2 cellular contexts compared by ENCODE assay signal in the genomic region with DNA sequence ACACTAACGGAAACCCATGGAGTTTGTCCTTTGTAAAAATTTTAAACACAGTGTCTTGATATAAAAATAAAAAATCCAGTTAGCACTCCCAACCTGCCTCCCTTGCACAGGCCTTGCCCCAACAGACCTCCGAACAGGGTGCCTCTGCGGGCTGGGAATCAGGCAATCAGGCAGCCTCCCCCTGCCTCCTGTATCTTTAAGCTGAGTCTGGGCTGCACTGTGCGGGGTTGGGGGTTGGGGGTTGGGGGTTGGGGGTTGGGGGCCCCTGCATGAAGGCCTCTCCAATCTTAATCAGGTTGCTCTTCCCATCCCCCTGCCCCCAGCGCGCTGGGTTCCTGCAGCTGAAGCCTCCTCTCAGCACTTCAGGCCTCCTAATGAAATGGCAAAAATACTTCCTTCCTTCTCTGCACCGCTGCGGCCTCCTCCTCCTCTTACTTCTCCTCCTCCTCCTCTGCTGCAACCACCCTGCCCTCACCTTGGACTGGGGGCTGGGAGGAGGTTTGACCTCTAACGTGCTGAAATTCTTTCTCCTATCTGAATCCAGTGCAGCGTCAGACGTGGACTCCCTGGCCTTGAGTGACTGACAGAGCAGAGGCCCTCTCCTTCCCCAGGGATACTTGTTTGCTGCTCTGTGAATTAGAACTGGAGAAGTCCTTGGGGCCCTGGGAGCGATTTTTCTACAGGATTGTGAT.
TF ChIP-seq lines count a peak whose summit lies in the region.

No MANE protein-coding gene starts in this region.

TF ChIP-seq in GM23338, 12 proteins besides CTCF, POLR2A, EP300 and RAD21 (continues in another document):
- TF ChIP-seq ZNF114 (CRISPR knock-in tag; IDR thresholded peaks at IDR 0.05) = no peak
- no peak for TF ChIP-seq JUNB (IDR thresholded peaks at IDR 0.05; ENCODE audit: unreplicated experiment)
- TF ChIP-seq ZNF331 (CRISPR knock-in tag; IDR thresholded peaks at IDR 0.05; ENCODE audit: low read depth) = no peak
- no peak for TF ChIP-seq EZH2 (IDR thresholded peaks at IDR 0.05; ENCODE audit: low read depth, unreplicated experiment)
- TF ChIP-seq POLR2AphosphoS5 (IDR thresholded peaks at IDR 0.05; ENCODE audit: low read depth) = no peak
- TF ChIP-seq, protein P1, sequence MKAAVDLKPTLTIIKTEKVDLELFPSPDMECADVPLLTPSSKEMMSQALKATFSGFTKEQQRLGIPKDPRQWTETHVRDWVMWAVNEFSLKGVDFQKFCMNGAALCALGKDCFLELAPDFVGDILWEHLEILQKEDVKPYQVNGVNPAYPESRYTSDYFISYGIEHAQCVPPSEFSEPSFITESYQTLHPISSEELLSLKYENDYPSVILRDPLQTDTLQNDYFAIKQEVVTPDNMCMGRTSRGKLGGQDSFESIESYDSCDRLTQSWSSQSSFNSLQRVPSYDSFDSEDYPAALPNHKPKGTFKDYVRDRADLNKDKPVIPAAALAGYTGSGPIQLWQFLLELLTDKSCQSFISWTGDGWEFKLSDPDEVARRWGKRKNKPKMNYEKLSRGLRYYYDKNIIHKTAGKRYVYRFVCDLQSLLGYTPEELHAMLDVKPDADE (IDR thresholded peaks at IDR 0.05) = no peak
- no peak for TF ChIP-seq ZNF462 (CRISPR knock-in tag; IDR thresholded peaks at IDR 0.05)
- no peak for TF ChIP-seq CREB1 (CRISPR knock-in tag; IDR thresholded peaks at IDR 0.05; ENCODE audit: low read depth)
- TF ChIP-seq NANOG (IDR thresholded peaks at IDR 0.05; ENCODE audit: borderline replicate concordance) = no peak
- no peak for TF ChIP-seq STAT1 (IDR thresholded peaks at IDR 0.05; ENCODE audit: unreplicated experiment)

TF ChIP-seq in K562, 482 proteins besides CTCF, POLR2A, EP300 and RAD21:
- TF ChIP-seq ZNF124 (CRISPR knock-in tag; IDR thresholded peaks at IDR 0.05) (no peak), SAP30 (IDR thresholded peaks at IDR 0.05; ENCODE audit: borderline replicate concordance, insufficient read depth, low read depth, low read length, poor library complexity, severe bottlenecking) (no peak), NKRF (IDR thresholded peaks at IDR 0.05; ENCODE audit: borderline replicate concordance) (no peak), TAF1 (IDR thresholded peaks at IDR 0.05; ENCODE audit: control insufficient read depth, extremely low read depth, insufficient read depth, low read length, severe bottlenecking) (peak; percentile 63), NR4A1 (CRISPR knock-in tag; IDR thresholded peaks at IDR 0.05) (no peak), NR4A1 (tag; IDR thresholded peaks at IDR 0.05) (no peak), MBD2 (IDR thresholded peaks at IDR 0.05; ENCODE audit: borderline replicate concordance, low read depth) (no peak), CXXC5 (CRISPR knock-in tag; IDR thresholded peaks at IDR 0.05) (no peak), ZBTB1 (CRISPR knock-in tag; IDR thresholded peaks at IDR 0.05; ENCODE audit: borderline replicate concordance, low read depth) (no peak), ZFX (CRISPR knock-in tag; IDR thresholded peaks at IDR 0.05) (peak; percentile 12; the same call in 1 of the 2 replicates), ESRRA (IDR thresholded peaks at IDR 0.05; ENCODE audit: borderline replicate concordance, low read depth) (peak; percentile 95), STAT6 (CRISPR knock-in tag; IDR thresholded peaks at IDR 0.05) (no peak), NFE2 (IDR thresholded peaks at IDR 0.05; ENCODE audit: low read depth) (peak; percentile 64), SPI1 (IDR thresholded peaks at IDR 0.05; ENCODE audit: borderline replicate concordance, low read depth, low read length) (peak; percentile 51; the same call in 1 of the 2 replicates), KAT8 (IDR thresholded peaks at IDR 0.05; ENCODE audit: low read depth) (no peak), MAFF (IDR thresholded peaks at IDR 0.05; ENCODE audit: low read length) (no peak), CREM (IDR thresholded peaks at IDR 0.05; ENCODE audit: low read depth) (peak; percentile 29; the same call in 1 of the 2 replicates), WHSC1 (IDR thresholded peaks at IDR 0.05; ENCODE audit: low read length) (no peak), ZNF384 (IDR thresholded peaks at IDR 0.05; ENCODE audit: low read depth, low read length) (no peak), PYGO2 (tag; IDR thresholded peaks at IDR 0.05) (no peak), PKNOX1 (IDR thresholded peaks at IDR 0.05) (peak; percentile 88), TRIM25 (IDR thresholded peaks at IDR 0.05; ENCODE audit: borderline replicate concordance) (no peak), MIER1 (IDR thresholded peaks at IDR 0.05; ENCODE audit: low read depth) (no peak), SMAD1 (IDR thresholded peaks at IDR 0.05; ENCODE audit: low read depth, low read length, partially characterized antibody) (no peak), CTBP1 (IDR thresholded peaks at IDR 0.05; ENCODE audit: borderline replicate concordance) (peak; percentile 38; the same call in 1 of the 2 replicates), RCOR1 (IDR thresholded peaks at IDR 0.05; ENCODE audit: borderline replicate concordance in 1 of 2, low read depth in 2 of 2, low read length in 2 of 2) (peak in 1 of 2 experiments; percentile 34; a peak in 1 of 4 replicates), NR2C2 (CRISPR knock-in tag; IDR thresholded peaks at IDR 0.05) (no peak), NR2C2 (tag; IDR thresholded peaks at IDR 0.05) (0 out of 2 replicates have a peak, but pooled peaks have one; percentile 7)
- TF ChIP-seq, protein P2, sequence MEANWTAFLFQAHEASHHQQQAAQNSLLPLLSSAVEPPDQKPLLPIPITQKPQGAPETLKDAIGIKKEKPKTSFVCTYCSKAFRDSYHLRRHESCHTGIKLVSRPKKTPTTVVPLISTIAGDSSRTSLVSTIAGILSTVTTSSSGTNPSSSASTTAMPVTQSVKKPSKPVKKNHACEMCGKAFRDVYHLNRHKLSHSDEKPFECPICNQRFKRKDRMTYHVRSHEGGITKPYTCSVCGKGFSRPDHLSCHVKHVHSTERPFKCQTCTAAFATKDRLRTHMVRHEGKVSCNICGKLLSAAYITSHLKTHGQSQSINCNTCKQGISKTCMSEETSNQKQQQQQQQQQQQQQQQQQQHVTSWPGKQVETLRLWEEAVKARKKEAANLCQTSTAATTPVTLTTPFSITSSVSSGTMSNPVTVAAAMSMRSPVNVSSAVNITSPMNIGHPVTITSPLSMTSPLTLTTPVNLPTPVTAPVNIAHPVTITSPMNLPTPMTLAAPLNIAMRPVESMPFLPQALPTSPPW (CRISPR knock-in tag; IDR thresholded peaks at IDR 0.05) = peak; percentile 49; the same call in 1 of the 2 replicates
- TF ChIP-seq, protein P3, sequence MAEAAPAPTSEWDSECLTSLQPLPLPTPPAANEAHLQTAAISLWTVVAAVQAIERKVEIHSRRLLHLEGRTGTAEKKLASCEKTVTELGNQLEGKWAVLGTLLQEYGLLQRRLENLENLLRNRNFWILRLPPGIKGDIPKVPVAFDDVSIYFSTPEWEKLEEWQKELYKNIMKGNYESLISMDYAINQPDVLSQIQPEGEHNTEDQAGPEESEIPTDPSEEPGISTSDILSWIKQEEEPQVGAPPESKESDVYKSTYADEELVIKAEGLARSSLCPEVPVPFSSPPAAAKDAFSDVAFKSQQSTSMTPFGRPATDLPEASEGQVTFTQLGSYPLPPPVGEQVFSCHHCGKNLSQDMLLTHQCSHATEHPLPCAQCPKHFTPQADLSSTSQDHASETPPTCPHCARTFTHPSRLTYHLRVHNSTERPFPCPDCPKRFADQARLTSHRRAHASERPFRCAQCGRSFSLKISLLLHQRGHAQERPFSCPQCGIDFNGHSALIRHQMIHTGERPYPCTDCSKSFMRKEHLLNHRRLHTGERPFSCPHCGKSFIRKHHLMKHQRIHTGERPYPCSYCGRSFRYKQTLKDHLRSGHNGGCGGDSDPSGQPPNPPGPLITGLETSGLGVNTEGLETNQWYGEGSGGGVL (CRISPR knock-in tag; IDR thresholded peaks at IDR 0.05) = no peak
